1 cellular context compared by ENCODE assay signal in the genomic region with DNA sequence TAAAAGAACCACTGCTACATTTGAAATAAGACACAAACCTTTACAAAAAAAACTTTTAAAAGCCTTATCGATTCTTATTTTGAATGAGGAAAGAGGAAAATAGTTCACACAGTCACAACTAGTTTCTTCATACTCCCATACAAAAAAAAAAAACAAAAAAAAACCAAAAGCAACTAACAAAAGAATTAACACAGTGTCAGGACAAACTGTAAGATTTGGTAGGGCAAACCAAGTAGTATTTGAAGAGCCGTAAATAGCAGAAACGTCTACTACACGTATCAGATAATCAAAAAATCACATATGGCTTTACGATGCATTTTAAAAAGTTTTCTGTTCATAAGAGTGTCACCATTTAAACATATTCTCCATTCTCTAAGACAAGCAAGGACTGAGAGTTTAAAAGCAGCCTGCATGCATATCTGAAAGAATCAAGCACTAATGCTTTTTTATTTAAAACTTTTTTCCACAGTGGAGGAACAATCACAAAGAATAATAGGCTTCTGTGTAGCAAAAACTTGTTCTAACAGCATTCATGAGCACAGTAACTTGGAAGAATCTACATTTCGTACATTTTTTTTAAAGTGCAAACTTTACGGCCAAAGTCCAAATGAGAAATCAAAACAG.
TF ChIP-seq lines count a peak whose summit lies in the region.

No MANE protein-coding gene starts in this region.

TF ChIP-seq in GM23338, 12 proteins besides CTCF, POLR2A, EP300 and RAD21 (continued from another document):
- TF ChIP-seq EZH2phosphoT487 (IDR thresholded peaks at IDR 0.05; ENCODE audit: unreplicated experiment) = no peak
- TF ChIP-seq JUNB (IDR thresholded peaks at IDR 0.05; ENCODE audit: unreplicated experiment) = no peak
- no peak for TF ChIP-seq POLR2AphosphoS5 (IDR thresholded peaks at IDR 0.05; ENCODE audit: low read depth)
